Comparison of ENCODE assay signal across 1 cellular context in genomic region chr12:93798279-93798678, GRCh38.
TF ChIP-seq lines count a peak whose summit lies in the region.

No MANE protein-coding gene starts in this region.

TF ChIP-seq in GM12878, 131 proteins besides CTCF, POLR2A, EP300 and RAD21 (continued from another document):
- TF ChIP-seq ZNF687 (IDR thresholded peaks at IDR 0.05) (no peak), MYC (IDR thresholded peaks at IDR 0.05; ENCODE audit: insufficient read depth, insufficient read length, insufficient replicate concordance, low read length, severe bottlenecking) (no peak), SKIL (IDR thresholded peaks at IDR 0.05; ENCODE audit: low read depth, poor library complexity, severe bottlenecking) (no peak), ZNF217 (IDR thresholded peaks at IDR 0.05) (no peak), HDAC2 (IDR thresholded peaks at IDR 0.05) (no peak), ATF3 (IDR thresholded peaks at IDR 0.05; ENCODE audit: borderline replicate concordance, extremely low read depth, low read depth, low read length) (no peak), ZBED1 (IDR thresholded peaks at IDR 0.05; ENCODE audit: borderline replicate concordance) (no peak), MYB (IDR thresholded peaks at IDR 0.05; ENCODE audit: borderline replicate concordance, low read depth, low read length) (no peak)
